Comparison of ENCODE assay signal across 13 cellular contexts in genomic region chr17:77245162-77245926, GRCh38.
DNase-seq lines count a peak whose midpoint lies in the region; ATAC-seq and TF ChIP-seq lines count a peak whose summit lies in the region.
"Had no signal": no experiment of that assay in that cellular context is flagged by ENCODE, and none has a peak within 500 bp of the region (broad histone marks: within the 10 kb centered on the region; RNA-seq: fewer than 3 reads in every experiment).

No MANE protein-coding gene starts in this region.

- no peaks in the 10 kb centered on the region for H3K9me3 Mint-ChIP-seq in CD4-positive, alpha-beta T cell
- H3K9me3 Mint-ChIP-seq: GM23338 had no signal

- peak overlapping the region; percentile 79 for H3K4me2 ChIP-seq in BLaER1

- intact Hi-C loops in CD4-positive, alpha-beta T cell (cut with DNase I, micrococcal nuclease): no loop called here

- H3K9ac ChIP-seq in BLaER1: no peak overlapping the region

- peaks cover 20% of the 10 kb centered on the region for H3K27me3 Mint-ChIP-seq in CD4-positive, alpha-beta T cell

- no peak overlapping the region for H3K27ac Mint-ChIP-seq in CD4-positive, alpha-beta T cell
- H3K27ac Mint-ChIP-seq: GM23338, naive B cell had no signal

- no peak overlapping the region for H3K4me3 ChIP-seq in BLaER1
- H3K4me3 ChIP-seq: GM23338, upper lobe of left lung had no signal

- H3K4me1 ChIP-seq in BLaER1: peaks cover 41% of the 10 kb centered on the region

- no peaks in the 10 kb centered on the region for H3K36me3 ChIP-seq in BLaER1
- H3K36me3 ChIP-seq: upper lobe of left lung had no signal

- H3K27ac ChIP-seq in BLaER1: no peak overlapping the region
- no peak overlapping the region for H3K27ac ChIP-seq in CD4-positive, alpha-beta T cell (ENCODE audit: low read depth, low read length)
- H3K27ac ChIP-seq: upper lobe of left lung had no signal

- DNase-seq in kidney glomerular epithelial cell (lab: John Stamatoyannopoulos, UW) (no peak), NCI-H69 (lab: John Stamatoyannopoulos, UW) (no peak)
- DNase-seq in CD4-positive, alpha-beta T cell: no peak
- DNase-seq: activated CD4-positive, alpha-beta T cell treated with anti-CD3 and anti-CD28 coated beads for 48 hours; foreskin fibroblast; naive B cell had no signal

- CTCF ChIA-PET in CD4-positive, alpha-beta T cell (lab: Charles Lee): no interaction called here

- H3K36me3 Mint-ChIP-seq in CD4-positive, alpha-beta T cell (ENCODE audit: low read depth): no peaks in the 10 kb centered on the region
- H3K36me3 Mint-ChIP-seq: naive B cell had no signal

- no peaks in the 10 kb centered on the region for H3K9me3 ChIP-seq in BLaER1
- no peaks in the 10 kb centered on the region for H3K9me3 ChIP-seq in CD4-positive, alpha-beta T cell (ENCODE audit: control insufficient read depth, low read length)
- H3K9me3 ChIP-seq: upper lobe of left lung had no signal

- ATAC-seq in GM18861 (IDR thresholded peaks at IDR 0.05; ENCODE audit: unreplicated experiment) (peak; percentile 49), GM21786 (IDR thresholded peaks at IDR 0.05; ENCODE audit: unreplicated experiment) (peak; percentile 47), HG03520 (IDR thresholded peaks at IDR 0.05; ENCODE audit: unreplicated experiment) (peak; percentile 40), HG02759 (IDR thresholded peaks at IDR 0.05; ENCODE audit: unreplicated experiment) (no peak)
- no peak for ATAC-seq in CD4-positive, alpha-beta T cell (ENCODE audit: poor library complexity)
- ATAC-seq: GM23338 had no signal

- no peaks in the 10 kb centered on the region for H3K27me3 ChIP-seq in BLaER1
- H3K27me3 ChIP-seq in CD4-positive, alpha-beta T cell (ENCODE audit: control insufficient read depth, insufficient read depth, low read length): peaks cover 9% of the 10 kb centered on the region
- H3K27me3 ChIP-seq: upper lobe of left lung had no signal

- H3K4me1 Mint-ChIP-seq in CD4-positive, alpha-beta T cell (ENCODE audit: low read depth): peaks cover 8% of the 10 kb centered on the region

- no peak overlapping the region for H3K4me3 Mint-ChIP-seq in CD4-positive, alpha-beta T cell

- no peaks in the 10 kb centered on the region for H4K20me1 ChIP-seq in BLaER1

- POLR2A ChIA-PET in CD4-positive, alpha-beta T cell (lab: Charles Lee): no interaction called here

- TF ChIP-seq CTCF in CD4-positive, alpha-beta T cell (IDR thresholded peaks at IDR 0.05): no peak

Comparison
In these comparisons a context has a peak if more than half of its experiments do, and no peak if none do; other contexts are left out.
1. ATAC-seq: peak in GM18861 (single experiment), GM21786 (single experiment) and HG03520 (single experiment); none in HG02759 (single experiment) and CD4-positive, alpha-beta T cell (single experiment).